In the genomic region with DNA sequence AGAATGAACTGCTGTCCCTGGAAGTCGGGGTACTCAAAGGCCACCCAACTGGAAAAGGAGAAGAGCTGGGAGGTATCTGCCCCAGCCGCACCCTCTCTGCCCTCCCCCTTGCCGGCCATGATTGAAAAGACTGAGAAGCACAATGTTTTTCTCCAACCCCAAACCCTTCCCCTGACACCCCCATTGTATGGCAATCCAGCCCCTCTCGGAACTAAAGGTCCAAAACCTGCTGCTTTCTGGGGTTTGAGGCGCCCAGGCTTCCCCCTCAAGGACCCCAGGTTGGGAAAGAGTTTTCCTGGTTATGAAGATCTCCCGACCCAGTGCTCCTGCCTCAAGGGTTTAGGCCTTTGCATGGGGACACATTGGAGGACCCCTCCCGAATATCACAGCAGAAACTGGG, we compare ENCODE assay signal across 32 cellular contexts. TPM values are rescaled to one million over a fixed set of nuclear protein-coding genes. Genes with fewer than 3 reads are reported as not detected.
"Had no signal": no experiment of that assay in that cellular context is flagged by ENCODE, and none has a peak within 500 bp of the region (broad histone marks: within the 10 kb centered on the region; RNA-seq: fewer than 3 reads in every experiment).

No MANE protein-coding gene starts in this region.

- H3K9me3 Mint-ChIP-seq: activated CD4-positive, alpha-beta memory T cell treated with anti-CD3 and anti-CD28 coated beads, Interleukin-2, amount 10 ng/mL, durations not matched to agents 7 days and 5 days; activated naive CD4-positive, alpha-beta T cell treated with anti-CD3 and anti-CD28 coated beads, Interleukin-2, amount 50 U/mL, for 72 hours had no signal

- H3K4me3 Mint-ChIP-seq: activated CD4-positive, alpha-beta memory T cell treated with anti-CD3 and anti-CD28 coated beads, Interleukin-2, amount 10 ng/mL, durations not matched to agents 7 days and 5 days; activated CD8-positive, alpha-beta memory T cell treated with anti-CD3 and anti-CD28 coated beads, Interleukin-2, amount 10 ng/mL, durations not matched to agents 7 days and 5 days had no signal

- H3K4me3 ChIP-seq: body of pancreas had no signal

- H3K9ac ChIP-seq: KMS-11 had no signal

- H3K27ac ChIP-seq: body of pancreas, breast epithelium, KMS-11, Peyer's patch, WERI-Rb-1 had no signal

- H3K9me3 ChIP-seq: adrenal gland, body of pancreas, breast epithelium, Peyer's patch had no signal

- DNase-seq: activated CD4-positive, alpha-beta memory T cell treated with anti-CD3 and anti-CD28 coated beads, Interleukin-2, amount 10 ng/mL, durations not matched to agents 7 days and 5 days; activated CD4-positive, alpha-beta T cell treated with anti-CD3 and anti-CD28 coated beads for 1 hour; activated CD4-positive, alpha-beta T cell treated with anti-CD3 and anti-CD28 coated beads for 48 hours; activated CD4-positive, CD25-positive, alpha-beta regulatory T cell; activated CD8-positive, alpha-beta memory T cell treated with anti-CD3 and anti-CD28 coated beads for 24 hours; activated CD8-positive, alpha-beta memory T cell treated with anti-CD3 and anti-CD28 coated beads, Interleukin-2, amount 10 ng/mL, durations not matched to agents 7 days and 5 days; activated CD8-positive, alpha-beta memory T cell treated with anti-CD3 and anti-CD28 coated beads, Interleukin-2, amount 50 U/mL, for 48 hours; activated effector memory CD4-positive, alpha-beta T cell treated with anti-CD3 and anti-CD28 coated beads, Interleukin-2, amount 50 U/mL, for 16 hours; activated naive CD4-positive, alpha-beta T cell; activated T-cell treated with anti-CD3 and anti-CD28 coated beads, Interleukin-2, amount 50 U/mL, for 48 hours; MV-4-11; NCI-H187; NCI-H2029 treated with DMSO at 0.1 percent for 48 hours; NCI-H2107; NCI-H2171; NK-92 treated with Interleukin-12 subunit alpha and Interleukin-12 subunit beta, amount 100 ng/mL, for 24 hours; RPMI8226; SHP77 treated with DMSO at 0.1 percent for 48 hours; T1000; WERI-Rb-1 had no signal

- H3K36me3 ChIP-seq: adrenal gland, breast epithelium, Peyer's patch, WERI-Rb-1 had no signal

- FAIRE-seq: astrocyte had no signal

- H3K27ac Mint-ChIP-seq: activated CD4-positive, alpha-beta memory T cell treated with anti-CD3 and anti-CD28 coated beads, Interleukin-2, amount 10 ng/mL, durations not matched to agents 7 days and 5 days; activated CD8-positive, alpha-beta memory T cell treated with anti-CD3 and anti-CD28 coated beads, Interleukin-2, amount 10 ng/mL, durations not matched to agents 7 days and 5 days; activated naive CD4-positive, alpha-beta T cell treated with anti-CD3 and anti-CD28 coated beads, Interleukin-2, amount 50 U/mL, for 72 hours had no signal

- ATAC-seq: activated CD8-positive, alpha-beta memory T cell treated with anti-CD3 and anti-CD28 coated beads, Interleukin-2, amount 10 ng/mL, durations not matched to agents 7 days and 5 days; activated naive CD4-positive, alpha-beta T cell treated with anti-CD3 and anti-CD28 coated beads, Interleukin-2, amount 50 U/mL, for 72 hours; body of pancreas had no signal

- H3K36me3 Mint-ChIP-seq: activated CD8-positive, alpha-beta memory T cell treated with anti-CD3 and anti-CD28 coated beads, Interleukin-2, amount 10 ng/mL, durations not matched to agents 7 days and 5 days; activated naive CD4-positive, alpha-beta T cell treated with anti-CD3 and anti-CD28 coated beads, Interleukin-2, amount 50 U/mL, for 72 hours had no signal

RNA-seq across cellular contexts. Expression of a gene that starts 1.0 kb away (rescaled TPM):
- total RNA-seq: activated CD4-positive, alpha-beta memory T cell treated with anti-CD3 and anti-CD28 coated beads, Interleukin-2, amount 10 ng/mL, durations not matched to agents 7 days and 5 days; activated CD8-positive, alpha-beta memory T cell treated with anti-CD3 and anti-CD28 coated beads, Interleukin-2, amount 10 ng/mL, durations not matched to agents 7 days and 5 days; activated naive CD4-positive, alpha-beta T cell treated with anti-CD3 and anti-CD28 coated beads, Interleukin-2, amount 50 U/mL, for 72 hours; astrocyte; breast epithelium; cardiac septum; LHCN-M2; SK-MEL-5; T-helper 1 cell treated with Interleukin-12 subunit alpha and Interleukin-12 subunit beta and Interleukin-4 antibody, amounts not matched to agents 30 ng/mL and 1 ng/mL, for 36 hours; T-helper 2 cell treated with Interferon-gamma antibody and Interleukin-4, amounts not matched to agents 100 ng/mL and 5 ng/mL, for 36 hours had no signal

RNA-seq across cellular contexts. Expression of a gene that starts 7.2 kb away (rescaled TPM):
- total RNA-seq: activated CD4-positive, alpha-beta memory T cell treated with anti-CD3 and anti-CD28 coated beads, Interleukin-2, amount 10 ng/mL, durations not matched to agents 7 days and 5 days; activated CD8-positive, alpha-beta memory T cell treated with anti-CD3 and anti-CD28 coated beads, Interleukin-2, amount 10 ng/mL, durations not matched to agents 7 days and 5 days; activated naive CD4-positive, alpha-beta T cell treated with anti-CD3 and anti-CD28 coated beads, Interleukin-2, amount 50 U/mL, for 72 hours; astrocyte; body of pancreas; breast epithelium; cardiac septum; LHCN-M2; SK-MEL-5; T-helper 1 cell treated with Interleukin-12 subunit alpha and Interleukin-12 subunit beta and Interleukin-4 antibody, amounts not matched to agents 30 ng/mL and 1 ng/mL, for 36 hours; T-helper 2 cell treated with Interferon-gamma antibody and Interleukin-4, amounts not matched to agents 100 ng/mL and 5 ng/mL, for 36 hours had no signal

RNA-seq across cellular contexts. Expression of a gene that starts 32.7 kb away (rescaled TPM):
- total RNA-seq: activated CD4-positive, alpha-beta memory T cell treated with anti-CD3 and anti-CD28 coated beads, Interleukin-2, amount 10 ng/mL, durations not matched to agents 7 days and 5 days; activated CD8-positive, alpha-beta memory T cell treated with anti-CD3 and anti-CD28 coated beads, Interleukin-2, amount 10 ng/mL, durations not matched to agents 7 days and 5 days; activated naive CD4-positive, alpha-beta T cell treated with anti-CD3 and anti-CD28 coated beads, Interleukin-2, amount 50 U/mL, for 72 hours; breast epithelium; cardiac septum; T-helper 1 cell treated with Interleukin-12 subunit alpha and Interleukin-12 subunit beta and Interleukin-4 antibody, amounts not matched to agents 30 ng/mL and 1 ng/mL, for 36 hours; T-helper 2 cell treated with Interferon-gamma antibody and Interleukin-4, amounts not matched to agents 100 ng/mL and 5 ng/mL, for 36 hours had no signal

RNA-seq across cellular contexts. Expression of a gene that starts 49.1 kb away (rescaled TPM):
- total RNA-seq: activated CD4-positive, alpha-beta memory T cell treated with anti-CD3 and anti-CD28 coated beads, Interleukin-2, amount 10 ng/mL, durations not matched to agents 7 days and 5 days; activated CD8-positive, alpha-beta memory T cell treated with anti-CD3 and anti-CD28 coated beads, Interleukin-2, amount 10 ng/mL, durations not matched to agents 7 days and 5 days; activated naive CD4-positive, alpha-beta T cell treated with anti-CD3 and anti-CD28 coated beads, Interleukin-2, amount 50 U/mL, for 72 hours; body of pancreas; cardiac septum; LHCN-M2; T-helper 1 cell treated with Interleukin-12 subunit alpha and Interleukin-12 subunit beta and Interleukin-4 antibody, amounts not matched to agents 30 ng/mL and 1 ng/mL, for 36 hours; T-helper 2 cell treated with Interferon-gamma antibody and Interleukin-4, amounts not matched to agents 100 ng/mL and 5 ng/mL, for 36 hours had no signal
